Comparison of ENCODE assay signal across 3 cellular contexts in the genomic region with DNA sequence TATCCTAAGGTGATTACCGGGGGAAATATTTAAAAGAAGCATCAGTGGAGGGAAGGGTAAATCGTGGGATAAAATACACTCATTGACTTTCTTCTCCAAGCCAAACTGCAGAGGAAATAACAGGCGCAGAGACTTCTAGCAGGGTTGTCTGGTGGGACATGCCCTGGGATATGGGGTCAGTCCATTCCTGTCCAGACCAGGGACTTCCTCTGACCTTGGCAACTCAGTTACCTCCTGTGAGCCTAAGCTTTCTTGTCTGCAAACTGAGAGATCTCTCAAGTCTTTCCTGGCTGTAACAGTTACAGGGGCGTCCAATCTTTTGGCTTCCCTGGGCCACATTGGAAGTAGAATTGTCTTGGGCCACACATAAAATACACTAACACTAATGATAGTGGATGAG.
TF ChIP-seq lines count a peak whose summit lies in the region.

No MANE protein-coding gene starts in this region.

TF ChIP-seq in GM23338, 12 proteins besides CTCF, POLR2A, EP300 and RAD21 (continues in another document):
- no peak for TF ChIP-seq STAT1 (IDR thresholded peaks at IDR 0.05; ENCODE audit: unreplicated experiment)
- TF ChIP-seq, protein P1, sequence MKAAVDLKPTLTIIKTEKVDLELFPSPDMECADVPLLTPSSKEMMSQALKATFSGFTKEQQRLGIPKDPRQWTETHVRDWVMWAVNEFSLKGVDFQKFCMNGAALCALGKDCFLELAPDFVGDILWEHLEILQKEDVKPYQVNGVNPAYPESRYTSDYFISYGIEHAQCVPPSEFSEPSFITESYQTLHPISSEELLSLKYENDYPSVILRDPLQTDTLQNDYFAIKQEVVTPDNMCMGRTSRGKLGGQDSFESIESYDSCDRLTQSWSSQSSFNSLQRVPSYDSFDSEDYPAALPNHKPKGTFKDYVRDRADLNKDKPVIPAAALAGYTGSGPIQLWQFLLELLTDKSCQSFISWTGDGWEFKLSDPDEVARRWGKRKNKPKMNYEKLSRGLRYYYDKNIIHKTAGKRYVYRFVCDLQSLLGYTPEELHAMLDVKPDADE (IDR thresholded peaks at IDR 0.05), result no peak
- TF ChIP-seq EZH2phosphoT487 (IDR thresholded peaks at IDR 0.05; ENCODE audit: unreplicated experiment), result no peak
- TF ChIP-seq EZH2 (IDR thresholded peaks at IDR 0.05; ENCODE audit: low read depth, unreplicated experiment), result no peak
- TF ChIP-seq, protein P2, sequence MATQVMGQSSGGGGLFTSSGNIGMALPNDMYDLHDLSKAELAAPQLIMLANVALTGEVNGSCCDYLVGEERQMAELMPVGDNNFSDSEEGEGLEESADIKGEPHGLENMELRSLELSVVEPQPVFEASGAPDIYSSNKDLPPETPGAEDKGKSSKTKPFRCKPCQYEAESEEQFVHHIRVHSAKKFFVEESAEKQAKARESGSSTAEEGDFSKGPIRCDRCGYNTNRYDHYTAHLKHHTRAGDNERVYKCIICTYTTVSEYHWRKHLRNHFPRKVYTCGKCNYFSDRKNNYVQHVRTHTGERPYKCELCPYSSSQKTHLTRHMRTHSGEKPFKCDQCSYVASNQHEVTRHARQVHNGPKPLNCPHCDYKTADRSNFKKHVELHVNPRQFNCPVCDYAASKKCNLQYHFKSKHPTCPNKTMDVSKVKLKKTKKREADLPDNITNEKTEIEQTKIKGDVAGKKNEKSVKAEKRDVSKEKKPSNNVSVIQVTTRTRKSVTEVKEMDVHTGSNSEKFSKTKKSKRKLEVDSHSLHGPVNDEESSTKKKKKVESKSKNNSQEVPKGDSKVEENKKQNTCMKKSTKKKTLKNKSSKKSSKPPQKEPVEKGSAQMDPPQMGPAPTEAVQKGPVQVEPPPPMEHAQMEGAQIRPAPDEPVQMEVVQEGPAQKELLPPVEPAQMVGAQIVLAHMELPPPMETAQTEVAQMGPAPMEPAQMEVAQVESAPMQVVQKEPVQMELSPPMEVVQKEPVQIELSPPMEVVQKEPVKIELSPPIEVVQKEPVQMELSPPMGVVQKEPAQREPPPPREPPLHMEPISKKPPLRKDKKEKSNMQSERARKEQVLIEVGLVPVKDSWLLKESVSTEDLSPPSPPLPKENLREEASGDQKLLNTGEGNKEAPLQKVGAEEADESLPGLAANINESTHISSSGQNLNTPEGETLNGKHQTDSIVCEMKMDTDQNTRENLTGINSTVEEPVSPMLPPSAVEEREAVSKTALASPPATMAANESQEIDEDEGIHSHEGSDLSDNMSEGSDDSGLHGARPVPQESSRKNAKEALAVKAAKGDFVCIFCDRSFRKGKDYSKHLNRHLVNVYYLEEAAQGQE (IDR thresholded peaks at IDR 0.05; ENCODE audit: unreplicated experiment), result no peak
- no peak for TF ChIP-seq CREB1 (CRISPR knock-in tag; IDR thresholded peaks at IDR 0.05; ENCODE audit: low read depth)
- TF ChIP-seq JUNB (IDR thresholded peaks at IDR 0.05; ENCODE audit: unreplicated experiment), result no peak

TF ChIP-seq in K562, 482 proteins besides CTCF, POLR2A, EP300 and RAD21 (continued from another document and continues in another):
- TF ChIP-seq, protein P3, sequence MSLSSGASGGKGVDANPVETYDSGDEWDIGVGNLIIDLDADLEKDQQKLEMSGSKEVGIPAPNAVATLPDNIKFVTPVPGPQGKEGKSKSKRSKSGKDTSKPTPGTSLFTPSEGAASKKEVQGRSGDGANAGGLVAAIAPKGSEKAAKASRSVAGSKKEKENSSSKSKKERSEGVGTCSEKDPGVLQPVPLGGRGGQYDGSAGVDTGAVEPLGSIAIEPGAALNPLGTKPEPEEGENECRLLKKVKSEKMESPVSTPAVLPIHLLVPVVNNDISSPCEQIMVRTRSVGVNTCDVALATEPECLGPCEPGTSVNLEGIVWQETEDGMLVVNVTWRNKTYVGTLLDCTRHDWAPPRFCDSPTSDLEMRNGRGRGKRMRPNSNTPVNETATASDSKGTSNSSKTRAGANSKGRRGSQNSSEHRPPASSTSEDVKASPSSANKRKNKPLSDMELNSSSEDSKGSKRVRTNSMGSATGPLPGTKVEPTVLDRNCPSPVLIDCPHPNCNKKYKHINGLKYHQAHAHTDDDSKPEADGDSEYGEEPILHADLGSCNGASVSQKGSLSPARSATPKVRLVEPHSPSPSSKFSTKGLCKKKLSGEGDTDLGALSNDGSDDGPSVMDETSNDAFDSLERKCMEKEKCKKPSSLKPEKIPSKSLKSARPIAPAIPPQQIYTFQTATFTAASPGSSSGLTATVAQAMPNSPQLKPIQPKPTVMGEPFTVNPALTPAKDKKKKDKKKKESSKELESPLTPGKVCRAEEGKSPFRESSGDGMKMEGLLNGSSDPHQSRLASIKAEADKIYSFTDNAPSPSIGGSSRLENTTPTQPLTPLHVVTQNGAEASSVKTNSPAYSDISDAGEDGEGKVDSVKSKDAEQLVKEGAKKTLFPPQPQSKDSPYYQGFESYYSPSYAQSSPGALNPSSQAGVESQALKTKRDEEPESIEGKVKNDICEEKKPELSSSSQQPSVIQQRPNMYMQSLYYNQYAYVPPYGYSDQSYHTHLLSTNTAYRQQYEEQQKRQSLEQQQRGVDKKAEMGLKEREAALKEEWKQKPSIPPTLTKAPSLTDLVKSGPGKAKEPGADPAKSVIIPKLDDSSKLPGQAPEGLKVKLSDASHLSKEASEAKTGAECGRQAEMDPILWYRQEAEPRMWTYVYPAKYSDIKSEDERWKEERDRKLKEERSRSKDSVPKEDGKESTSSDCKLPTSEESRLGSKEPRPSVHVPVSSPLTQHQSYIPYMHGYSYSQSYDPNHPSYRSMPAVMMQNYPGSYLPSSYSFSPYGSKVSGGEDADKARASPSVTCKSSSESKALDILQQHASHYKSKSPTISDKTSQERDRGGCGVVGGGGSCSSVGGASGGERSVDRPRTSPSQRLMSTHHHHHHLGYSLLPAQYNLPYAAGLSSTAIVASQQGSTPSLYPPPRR (CRISPR knock-in tag; IDR thresholded peaks at IDR 0.05; ENCODE audit: borderline replicate concordance), result no peak
- TF ChIP-seq ZNF133 (CRISPR knock-in tag; IDR thresholded peaks at IDR 0.05) (no peak), PURB (CRISPR knock-in tag; IDR thresholded peaks at IDR 0.05; ENCODE audit: low read depth) (no peak), ZNF76 (CRISPR knock-in tag; IDR thresholded peaks at IDR 0.05; ENCODE audit: borderline replicate concordance) (no peak), HNRNPK (IDR thresholded peaks at IDR 0.05; ENCODE audit: low read depth, low read length, poor library complexity, severe bottlenecking) (no peak)
- TF ChIP-seq, protein P4, sequence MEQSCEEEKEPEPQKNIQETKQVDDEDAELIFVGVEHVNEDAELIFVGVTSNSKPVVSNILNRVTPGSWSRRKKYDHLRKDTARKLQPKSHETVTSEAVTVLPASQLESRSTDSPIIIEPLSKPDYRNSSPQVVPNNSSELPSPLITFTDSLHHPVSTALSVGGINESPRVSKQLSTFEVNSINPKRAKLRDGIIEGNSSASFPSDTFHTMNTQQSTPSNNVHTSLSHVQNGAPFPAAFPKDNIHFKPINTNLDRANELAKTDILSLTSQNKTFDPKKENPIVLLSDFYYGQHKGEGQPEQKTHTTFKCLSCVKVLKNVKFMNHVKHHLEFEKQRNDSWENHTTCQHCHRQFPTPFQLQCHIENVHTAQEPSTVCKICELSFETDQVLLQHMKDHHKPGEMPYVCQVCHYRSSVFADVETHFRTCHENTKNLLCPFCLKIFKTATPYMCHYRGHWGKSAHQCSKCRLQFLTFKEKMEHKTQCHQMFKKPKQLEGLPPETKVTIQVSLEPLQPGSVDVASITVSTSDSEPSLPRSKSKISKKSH (CRISPR knock-in tag; IDR thresholded peaks at IDR 0.05), result no peak

TF ChIP-seq in liver, 16 proteins besides CTCF, POLR2A, EP300 and RAD21:
- peak; percentile 59 for TF ChIP-seq NR2F2 (IDR thresholded peaks at IDR 0.05)
- no peak for TF ChIP-seq GABPA (IDR thresholded peaks at IDR 0.05 in 1 of 2, conservative IDR thresholded peaks at IDR 0.05 in 1 of 2)
